ENCODE assay signal across 1 cellular context in the genomic region with DNA sequence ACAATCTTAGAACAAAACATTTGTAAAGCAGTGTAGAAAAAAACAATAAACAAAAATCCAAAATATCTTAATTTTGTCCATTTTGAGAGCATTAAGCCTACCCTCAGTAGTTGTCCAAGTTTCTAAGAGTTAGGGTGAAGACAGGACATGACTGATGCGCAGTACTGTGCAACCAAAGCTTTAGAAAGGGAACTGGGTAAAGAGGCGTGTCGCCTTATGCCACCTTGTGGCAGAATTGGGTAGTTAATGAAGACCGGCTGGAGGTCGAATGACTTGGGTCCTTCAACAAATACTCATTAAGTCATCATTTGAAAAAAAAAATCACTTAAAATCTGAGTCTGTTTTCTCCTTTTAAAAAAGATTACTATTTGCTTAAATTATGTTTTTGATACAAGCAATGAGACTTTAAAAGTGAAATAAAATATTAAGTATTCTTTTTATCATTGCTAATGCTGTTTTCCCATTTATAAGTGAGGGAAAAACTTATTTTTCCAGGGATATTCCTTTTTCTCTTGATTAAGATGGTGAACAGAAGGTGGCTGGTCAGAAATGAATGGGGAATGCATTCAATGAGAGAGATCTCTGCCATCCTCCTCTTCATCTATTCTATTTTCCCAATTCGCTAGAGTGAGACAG.
TF ChIP-seq lines count a peak whose summit lies in the region.

No MANE protein-coding gene starts in this region.

TF ChIP-seq in HepG2, 621 proteins besides CTCF, POLR2A, EP300 and RAD21 (continued from another document):
- TF ChIP-seq, protein P1, sequence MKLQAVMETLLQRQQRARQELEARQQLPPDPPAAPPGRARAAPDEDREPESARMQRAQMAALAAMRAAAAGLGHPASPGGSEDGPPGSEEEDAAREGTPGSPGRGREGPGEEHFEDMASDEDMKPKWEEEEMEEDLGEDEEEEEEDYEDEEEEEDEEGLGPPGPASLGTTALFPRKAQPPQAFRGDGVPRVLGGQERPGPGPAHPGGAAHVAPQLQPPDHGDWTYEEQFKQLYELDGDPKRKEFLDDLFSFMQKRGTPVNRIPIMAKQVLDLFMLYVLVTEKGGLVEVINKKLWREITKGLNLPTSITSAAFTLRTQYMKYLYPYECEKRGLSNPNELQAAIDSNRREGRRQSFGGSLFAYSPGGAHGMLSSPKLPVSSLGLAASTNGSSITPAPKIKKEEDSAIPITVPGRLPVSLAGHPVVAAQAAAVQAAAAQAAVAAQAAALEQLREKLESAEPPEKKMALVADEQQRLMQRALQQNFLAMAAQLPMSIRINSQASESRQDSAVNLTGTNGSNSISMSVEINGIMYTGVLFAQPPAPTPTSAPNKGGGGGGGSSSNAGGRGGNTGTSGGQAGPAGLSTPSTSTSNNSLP (IDR thresholded peaks at IDR 0.05; ENCODE audit: low read depth, low read length), result no peak
- TF ChIP-seq ADNP (CRISPR knock-in tag; IDR thresholded peaks at IDR 0.05) (no peak), MIXL1 (CRISPR knock-in tag; IDR thresholded peaks at IDR 0.05) (peak; percentile 54; the same call in 1 of the 2 replicates), SMC3 (IDR thresholded peaks at IDR 0.05; ENCODE audit: low read length) (peak; percentile 85), ZBTB38 (CRISPR knock-in tag; IDR thresholded peaks at IDR 0.05) (no peak), ZNF720 (CRISPR knock-in tag; IDR thresholded peaks at IDR 0.05) (no peak)
